Comparison of ENCODE assay signal across 19 cellular contexts in genomic region chr19:34393629-34394028, GRCh38. TPM values are rescaled to one million over a fixed set of nuclear protein-coding genes. Genes with fewer than 3 reads are reported as not detected.
A peak's percentile ranks its signal among the peaks of the same experiment; 100 is the strongest.
DNase-seq lines count a peak whose midpoint lies in the region; ATAC-seq and TF ChIP-seq lines count a peak whose summit lies in the region.
"Had no signal": no experiment of that assay in that cellular context is flagged by ENCODE, and none has a peak within 500 bp of the region (broad histone marks: within the 10 kb centered on the region; RNA-seq: fewer than 3 reads in every experiment).

No MANE protein-coding gene starts in this region.

- H2BK5ac ChIP-seq in neuronal stem cell (ENCODE audit: low read length), result peak overlapping the region; percentile 57

- no peak overlapping the region for H3K23ac ChIP-seq in neuronal stem cell (ENCODE audit: low read depth, low read length, poor library complexity)

- ATAC-seq in left ventricle myocardium superior, result no peak
- ATAC-seq: CD8-positive, alpha-beta T cell had no signal

- H3K27me3 ChIP-seq in cardiac muscle cell, result no peaks in the 10 kb centered on the region
- H3K27me3 ChIP-seq in neuronal stem cell (ENCODE audit: control insufficient read depth in 3 of 3, insufficient read depth in 3 of 3, low read depth in 1 of 3, low read length in 3 of 3), result no peaks in the 10 kb centered on the region
- H3K27me3 ChIP-seq: BLaER1, Peyer's patch had no signal

- no peak overlapping the region for H2BK15ac ChIP-seq in neuronal stem cell (ENCODE audit: low read length)

- intact Hi-C loops in left ventricle myocardium superior (cut with micrococcal nuclease), result no loop called here

- WGBS in neuronal stem cell (ENCODE audit: extremely low coverage in 2 of 2, insufficient read length in 2 of 2, insufficient replicate concordance in 1 of 2), 2 donors, result no CpG with 5 or more reads among the region's 14 CpGs

- no peak overlapping the region for H3K9ac ChIP-seq in neuronal stem cell (ENCODE audit: low read depth, low read length, poor library complexity)
- H3K9ac ChIP-seq: BLaER1 had no signal

- H3K79me1 ChIP-seq in neuronal stem cell (ENCODE audit: low read depth, low read length), result peaks cover 2% of the 10 kb centered on the region

- no peak overlapping the region for H4K91ac ChIP-seq in neuronal stem cell (ENCODE audit: low read depth, low read length, poor library complexity)

- H3K18ac ChIP-seq in neuronal stem cell (ENCODE audit: low read length), result no peak overlapping the region

- no peak overlapping the region for H2BK120ac ChIP-seq in neuronal stem cell (ENCODE audit: low read depth, low read length)

- H3K4me1 ChIP-seq in cardiac muscle cell (ENCODE audit: low read depth) (no peaks in the 10 kb centered on the region), neuronal stem cell (ENCODE audit: control insufficient read depth in 2 of 2, insufficient read depth in 1 of 2, low read depth in 1 of 2, low read length in 2 of 2) (no peaks in the 10 kb centered on the region)
- H3K4me1 ChIP-seq: BLaER1, Peyer's patch had no signal

- no peaks in the 10 kb centered on the region for H3K9me3 ChIP-seq in cardiac muscle cell (ENCODE audit: low read depth)
- no peaks in the 10 kb centered on the region for H3K9me3 ChIP-seq in neuronal stem cell (replicated peaks in 1 of 2; ENCODE audit: control insufficient read depth in 2 of 2, insufficient read depth in 1 of 2, low read depth in 1 of 2, low read length in 2 of 2)
- H3K9me3 ChIP-seq: BLaER1, Peyer's patch had no signal

- TF ChIP-seq CTCF in cardiac muscle cell (IDR thresholded peaks at IDR 0.05; ENCODE audit: low read depth, low read length), result no peak

- no peak overlapping the region for H4K8ac ChIP-seq in neuronal stem cell (ENCODE audit: low read depth, low read length)

- H3K27ac ChIP-seq in cardiac muscle cell (peak overlapping the region; percentile 7), neuronal stem cell (replicated peaks; ENCODE audit: low read length) (no peak overlapping the region)
- H3K27ac ChIP-seq: BLaER1, HL-60, Peyer's patch, SK-N-MC had no signal

- H3K4me2 ChIP-seq in neuronal stem cell (ENCODE audit: insufficient read depth, low read length, poor library complexity, severe bottlenecking), result no peak overlapping the region
- H3K4me2 ChIP-seq: BLaER1 had no signal

- H3K36me3 ChIP-seq in cardiac muscle cell, result peaks cover 77% of the 10 kb centered on the region
- peaks cover 55 to 93% of the 10 kb centered on the region in 2 donors for H3K36me3 ChIP-seq in neuronal stem cell (replicated peaks in 1 of 2; ENCODE audit: control insufficient read depth in 2 of 2, insufficient read depth in 2 of 2, low read length in 2 of 2)

- no peak overlapping the region for H2BK12ac ChIP-seq in neuronal stem cell (ENCODE audit: low read length)

- H3K4ac ChIP-seq in neuronal stem cell (ENCODE audit: low read length), result no peak overlapping the region

- H3K14ac ChIP-seq in neuronal stem cell (ENCODE audit: low read length), result no peak overlapping the region

- DNase-seq in cardiac muscle cell (ENCODE audit: low read depth in 1 of 2, low spot score in 1 of 2) (no peak), left ventricle myocardium superior (no peak), SHP77 (lab: John Stamatoyannopoulos, UW) (peak; percentile 22 to 67), neuronal stem cell (ENCODE audit: low spot score) (no peak), superior temporal gyrus (ENCODE audit: extremely low spot score) (peak; percentile 6), amniotic stem cell (lab: John Stamatoyannopoulos, UW) (no peak), NCI-H1436 (lab: John Stamatoyannopoulos, UW) (no peak)
- no peak for DNase-seq in activated CD4-positive, alpha-beta T cell treated with anti-CD3 and anti-CD28 coated beads for 1 hour
- DNase-seq: CD8-positive, alpha-beta T cell; DMS79 treated with DMSO at 0.1 percent for 48 hours; Karpas-422; MM.1S; NCI-H1417; NCI-H187 treated with DMSO at 0.1 percent for 48 hours; NCI-H226; Peyer's patch had no signal

- H2AK5ac ChIP-seq in neuronal stem cell (ENCODE audit: low read depth, low read length), result no peak overlapping the region

- no peak overlapping the region for H2AFZ ChIP-seq in neuronal stem cell (ENCODE audit: low read length)

- H3K4me3 ChIP-seq in cardiac muscle cell (no peak overlapping the region), neuronal stem cell (ENCODE audit: low read length in 2 of 2) (no peak overlapping the region)
- H3K4me3 ChIP-seq: BLaER1, Peyer's patch, SK-N-MC had no signal

RNA-seq across cellular contexts. Expression of gene PDCD2L, which starts 10.6 kb away (rescaled TPM):
- 37.6 and 39.3 TPM in 2 replicates for total RNA-seq in cardiac muscle cell
- 14.9 and 25.5 TPM in 2 replicates for polyA plus RNA-seq in cardiac muscle cell
- 8.9 TPM for total RNA-seq in left ventricle myocardium superior
- 30.4 TPM for polyA plus RNA-seq in neuronal stem cell (2013, experiment 1 of 2)
- polyA plus RNA-seq in neuronal stem cell (2013, experiment 2 of 2), result 30.4 TPM

RNA-seq across cellular contexts. Expression of gene GPI, which starts 28.6 kb away (rescaled TPM):
- total RNA-seq in cardiac muscle cell (618 and 670 TPM in 2 replicates), left ventricle myocardium superior (553 TPM)
- polyA plus RNA-seq in cardiac muscle cell, result 791 and 862 TPM in 2 replicates
- 75.0 TPM for polyA plus RNA-seq in neuronal stem cell (2013, experiment 1 of 2)
- 71.3 TPM for polyA plus RNA-seq in neuronal stem cell (2013, experiment 2 of 2)

RNA-seq across cellular contexts. Expression of gene UBA2, which starts 34.6 kb away (rescaled TPM):
- total RNA-seq in cardiac muscle cell, result 118 and 121 TPM in 2 replicates
- 71.9 and 95.3 TPM in 2 replicates for polyA plus RNA-seq in cardiac muscle cell
- 51.1 TPM for total RNA-seq in left ventricle myocardium superior
- polyA plus RNA-seq in neuronal stem cell (2013, experiment 1 of 2), result 226 TPM
- 239 TPM for polyA plus RNA-seq in neuronal stem cell (2013, experiment 2 of 2)

Comparison
In these comparisons a context has a peak if more than half of its experiments do, and no peak if none do; other contexts are left out.
1. DNase-seq: peak in SHP77 (2 of 2) and superior temporal gyrus (single experiment); none in cardiac muscle cell (0 of 2), left ventricle myocardium superior (single experiment), neuronal stem cell (single experiment), amniotic stem cell (single experiment), activated CD4-positive, alpha-beta T cell treated with anti-CD3 and anti-CD28 coated beads for 1 hour (single experiment) and NCI-H1436 (single experiment).